In the genomic region with DNA sequence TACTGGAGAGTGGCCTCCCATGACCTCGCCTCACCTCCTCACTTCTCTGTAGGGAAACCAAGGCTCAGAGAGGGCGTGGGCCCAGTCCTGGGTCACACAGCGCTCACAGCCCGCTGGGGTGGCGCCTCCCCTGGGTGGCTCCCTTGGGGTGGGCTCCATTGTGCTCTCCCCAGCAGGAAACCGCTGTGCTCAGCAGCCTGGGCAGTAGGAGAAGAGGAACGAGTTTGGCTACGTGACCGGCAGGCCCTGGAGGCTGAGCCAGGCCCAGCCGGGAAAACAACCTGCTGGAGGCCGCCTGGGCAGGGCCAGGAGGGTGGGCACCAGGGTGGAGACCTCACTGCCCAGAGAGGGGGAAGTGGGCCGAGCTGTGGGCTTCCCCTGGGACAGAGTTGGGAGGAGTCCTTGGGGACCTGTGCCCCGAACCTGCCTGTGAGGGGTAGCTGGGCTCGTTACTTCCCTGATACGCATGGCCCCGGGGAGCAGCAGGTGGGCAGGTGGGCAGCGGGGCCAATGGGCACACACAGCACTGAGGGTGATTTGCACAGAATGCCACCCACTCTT, we compare ENCODE assay signal across 1 cellular context.
TF ChIP-seq lines count a peak whose summit lies in the region.

No MANE protein-coding gene starts in this region.

TF ChIP-seq in H1, 55 proteins besides CTCF, POLR2A, EP300 and RAD21:
- TF ChIP-seq RFX5 (IDR thresholded peaks at IDR 0.05; ENCODE audit: borderline replicate concordance, low read depth, low read length) = no peak
- no peak for TF ChIP-seq TCF12 (IDR thresholded peaks at IDR 0.05; ENCODE audit: low read depth, low read length)
- TF ChIP-seq CTBP2 (IDR thresholded peaks at IDR 0.05; ENCODE audit: borderline replicate concordance, insufficient read depth, insufficient read length, low read length) = no peak
- TF ChIP-seq TAF7 (optimal IDR thresholded peaks at IDR 0.05; ENCODE audit: borderline replicate concordance, low read depth, low read length) = no peak
- no peak for TF ChIP-seq ASH2L (IDR thresholded peaks at IDR 0.05; ENCODE audit: low read length)
- TF ChIP-seq, protein P1, sequence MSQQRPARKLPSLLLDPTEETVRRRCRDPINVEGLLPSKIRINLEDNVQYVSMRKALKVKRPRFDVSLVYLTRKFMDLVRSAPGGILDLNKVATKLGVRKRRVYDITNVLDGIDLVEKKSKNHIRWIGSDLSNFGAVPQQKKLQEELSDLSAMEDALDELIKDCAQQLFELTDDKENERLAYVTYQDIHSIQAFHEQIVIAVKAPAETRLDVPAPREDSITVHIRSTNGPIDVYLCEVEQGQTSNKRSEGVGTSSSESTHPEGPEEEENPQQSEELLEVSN (IDR thresholded peaks at IDR 0.05) = no peak
- TF ChIP-seq HDAC2 (IDR thresholded peaks at IDR 0.05; ENCODE audit: borderline replicate concordance in 1 of 2, low read depth in 2 of 2, low read length in 2 of 2) = no peak
- no peak for TF ChIP-seq YY1 (IDR thresholded peaks at IDR 0.05; ENCODE audit: low read depth, low read length)
- TF ChIP-seq KDM5A (IDR thresholded peaks at IDR 0.05; ENCODE audit: low read length) = no peak
- TF ChIP-seq CBX5 (IDR thresholded peaks at IDR 0.05; ENCODE audit: low read depth, low read length) = no peak
- TF ChIP-seq SIN3A (conservative IDR thresholded peaks at IDR 0.05 in 1 of 2, IDR thresholded peaks at IDR 0.05 in 1 of 2; ENCODE audit: low read depth in 1 of 2, low read length in 2 of 2) = no peak
- no peak for TF ChIP-seq USF2 (IDR thresholded peaks at IDR 0.05; ENCODE audit: low read length)
- TF ChIP-seq BCL11A (IDR thresholded peaks at IDR 0.05; ENCODE audit: low read depth in 2 of 2, low read length in 2 of 2) = no peak
- no peak for TF ChIP-seq RNF2 (IDR thresholded peaks at IDR 0.05; ENCODE audit: borderline replicate concordance, low read depth, low read length, missing control alignments, poor library complexity, severe bottlenecking)
- TF ChIP-seq TAF1 (IDR thresholded peaks at IDR 0.05; ENCODE audit: low read depth, low read length) = no peak
- no peak for TF ChIP-seq PHF8 (conservative IDR thresholded peaks at IDR 0.05; ENCODE audit: low read depth, low read length)
